In the genomic region with DNA sequence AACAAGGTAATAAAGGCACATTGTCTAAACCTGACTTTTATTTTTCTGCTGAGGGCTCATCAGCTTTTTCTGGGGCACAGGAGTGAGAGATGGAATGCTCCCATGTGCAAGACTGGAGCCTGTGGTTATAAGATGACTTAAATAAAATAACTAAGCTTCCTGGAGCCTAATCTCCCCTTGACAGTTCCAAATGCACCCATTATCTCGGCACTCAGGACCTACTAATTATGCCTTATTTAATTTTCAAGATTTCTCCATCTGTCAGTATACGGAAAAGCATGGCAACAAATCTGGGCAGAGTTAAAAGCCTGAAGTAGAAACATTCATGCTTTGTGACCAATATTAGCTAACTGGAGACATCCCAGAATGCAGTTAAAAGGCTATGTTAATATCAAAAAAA, we compare ENCODE assay signal across 21 cellular contexts.
DNase-seq lines count a peak whose midpoint lies in the region; ATAC-seq, FAIRE-seq and TF ChIP-seq lines count a peak whose summit lies in the region.
"Had no signal": no experiment of that assay in that cellular context is flagged by ENCODE, and none has a peak within 500 bp of the region (broad histone marks: within the 10 kb centered on the region; RNA-seq: fewer than 3 reads in every experiment).

No MANE protein-coding gene starts in this region.

- H3K9ac ChIP-seq in K562 (ENCODE audit: insufficient read depth in 1 of 2, low read depth in 2 of 2, low read length in 2 of 2), result no peak overlapping the region

- no peaks in the 10 kb centered on the region for H3K4me1 ChIP-seq in K562 (replicated peaks in 1 of 2; ENCODE audit: control insufficient read depth in 2 of 2, insufficient read depth in 2 of 2, low read length in 2 of 2)
- H3K4me1 ChIP-seq: A549, Caco-2 had no signal

- H3K4me2 ChIP-seq in K562 (ENCODE audit: insufficient read depth, low read length), result no peak overlapping the region
- H3K4me2 ChIP-seq: A549 had no signal

- no peaks in the 10 kb centered on the region for H3K9me1 ChIP-seq in K562 (ENCODE audit: control insufficient read depth, insufficient read depth, low read length)

- POLR2A ChIA-PET in K562 (lab: Yijun Ruan, JAX), result interaction anchor here (0.5 to 0.7 kb wide), 3 partner anchors 15 to 396 kb away, joined by 3 to 4 read pairs (median 4); no protein-coding TSS in a partner anchor

- no peak overlapping the region for H2AFZ ChIP-seq in K562 (ENCODE audit: low read depth, low read length)

- H4K20me1 ChIP-seq in K562 (replicated peaks; ENCODE audit: control insufficient read depth, insufficient read depth, low read length), result no peaks in the 10 kb centered on the region

- no peaks in the 10 kb centered on the region for H3K79me2 ChIP-seq in K562 (ENCODE audit: control insufficient read depth, insufficient read depth, low read length)

- no peak for TF ChIP-seq EP300 in K562 (IDR thresholded peaks at IDR 0.05; ENCODE audit: low read length)

- FAIRE-seq in K562 (lab: Jason Lieb, UNC), result no peak
- FAIRE-seq: A549, HTR-8/SVneo had no signal

- WGBS in K562 (ENCODE audit: insufficient coverage, low coverage, missing lambda C conversion rate), result 10% methylated on average over 2 of the region's 2 CpGs

- no peak overlapping the region for H3K4me3 ChIP-seq in K562
- H3K4me3 ChIP-seq: A549 had no signal

- no peak for ATAC-seq in K562
- no peak for ATAC-seq in esophagus mucosa
- ATAC-seq: A549, HCT116 had no signal

- intact Hi-C loops in K562 (cut with micrococcal nuclease), result no loop called here

- no peaks in the 10 kb centered on the region for H3K36me3 ChIP-seq in K562 (ENCODE audit: control insufficient read depth, insufficient read depth, low read length)

- DNase-seq in NCI-H2227 (lab: John Stamatoyannopoulos, UW; ENCODE audit: unreplicated experiment), result peak; percentile 5
- DNase-seq in NCI-H2227 treated with DMSO at 0.1 percent for 48 hours (lab: John Stamatoyannopoulos, UW), result no peak
- DNase-seq in NCI-H69 (lab: John Stamatoyannopoulos, UW), result peak; percentile 83
- no peak for DNase-seq in K562 (ENCODE audit: extremely low read depth in 1 of 4, low spot score in 3 of 4)
- DNase-seq in stimulated activated CD4-positive, alpha-beta T cell treated with anti-CD3 and anti-CD28 coated beads, Interleukin-2, amount 100 ng/mL, for 24 hours, result no peak
- DNase-seq in activated CD8-positive, alpha-beta memory T cell treated with anti-CD3 and anti-CD28 coated beads, Interleukin-2, amount 50 U/mL, for 4 hours, result no peak
- DNase-seq: AML-193; Caco-2; CD4-positive, alpha-beta T cell; DMS153; DMS79; GF-D8; GOT3; H7; HFFc6 had no signal

- TF ChIP-seq POLR2A in K562 (conservative IDR thresholded peaks at IDR 0.05), result no peak

- no TSS peak for BruUV-seq in K562 (replicated peaks; lab: Mats Ljungman, UMichigan)

- in situ Hi-C loops in K562 (cut with MboI), result no loop called here

- H3K27ac ChIP-seq in K562 (ENCODE audit: extremely low read depth, low read depth, low read length), result no peak overlapping the region
- H3K27ac ChIP-seq: 22Rv1, A549, C4-2B had no signal

- no peak for TF ChIP-seq CTCF in K562 (IDR thresholded peaks at IDR 0.05 in 2 of 3, conservative IDR thresholded peaks at IDR 0.05 in 1 of 3; ENCODE audit: insufficient read depth in 2 of 3, low read depth in 1 of 3, low read length in 3 of 3)

- H3K27me3 ChIP-seq in K562 (ENCODE audit: control insufficient read depth in 2 of 2, insufficient read depth in 2 of 2, low read length in 2 of 2), result no peaks in the 10 kb centered on the region

- TF ChIP-seq RAD21 in K562 (CRISPR knock-in tag; conservative IDR thresholded peaks at IDR 0.05 in 1 of 2, IDR thresholded peaks at IDR 0.05 in 1 of 2), result no peak

- CTCF ChIA-PET in K562 (lab: Yijun Ruan, JAX; ENCODE audit: low intra/inter-chr PET ratio), result no interaction called here

- H3K9me3 ChIP-seq in K562 (replicated peaks; ENCODE audit: control insufficient read depth, insufficient read depth, low read depth, low read length), result no peaks in the 10 kb centered on the region
- H3K9me3 ChIP-seq: A549, Caco-2 had no signal

TF ChIP-seq in K562, 482 proteins besides CTCF, POLR2A, EP300 and RAD21 (continues in another document):
- TF ChIP-seq TEAD4 (IDR thresholded peaks at IDR 0.05; ENCODE audit: low read length), result peak; percentile 30; the same call in 1 of the 2 replicates
- no peak for TF ChIP-seq TEAD4 (CRISPR knock-in tag; IDR thresholded peaks at IDR 0.05; ENCODE audit: borderline replicate concordance)
- 0 out of 2 replicates have a peak, but pooled peaks have one; percentile 15 for TF ChIP-seq TAL1 (IDR thresholded peaks at IDR 0.05)
- TF ChIP-seq, protein P1, sequence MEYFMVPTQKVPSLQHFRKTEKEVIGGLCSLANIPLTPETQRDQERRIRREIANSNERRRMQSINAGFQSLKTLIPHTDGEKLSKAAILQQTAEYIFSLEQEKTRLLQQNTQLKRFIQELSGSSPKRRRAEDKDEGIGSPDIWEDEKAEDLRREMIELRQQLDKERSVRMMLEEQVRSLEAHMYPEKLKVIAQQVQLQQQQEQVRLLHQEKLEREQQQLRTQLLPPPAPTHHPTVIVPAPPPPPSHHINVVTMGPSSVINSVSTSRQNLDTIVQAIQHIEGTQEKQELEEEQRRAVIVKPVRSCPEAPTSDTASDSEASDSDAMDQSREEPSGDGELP (CRISPR knock-in tag; IDR thresholded peaks at IDR 0.05; ENCODE audit: borderline replicate concordance), result no peak
- TF ChIP-seq, protein P2, sequence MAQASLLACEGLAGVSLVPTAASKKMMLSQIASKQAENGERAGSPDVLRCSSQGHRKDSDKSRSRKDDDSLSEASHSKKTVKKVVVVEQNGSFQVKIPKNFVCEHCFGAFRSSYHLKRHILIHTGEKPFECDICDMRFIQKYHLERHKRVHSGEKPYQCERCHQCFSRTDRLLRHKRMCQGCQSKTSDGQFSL (CRISPR knock-in tag; IDR thresholded peaks at IDR 0.05), result no peak
- TF ChIP-seq, protein P2 (tag; IDR thresholded peaks at IDR 0.05), result no peak
- no peak for TF ChIP-seq PHF21A (IDR thresholded peaks at IDR 0.05; ENCODE audit: borderline replicate concordance, low read depth)
- TF ChIP-seq, protein P3, sequence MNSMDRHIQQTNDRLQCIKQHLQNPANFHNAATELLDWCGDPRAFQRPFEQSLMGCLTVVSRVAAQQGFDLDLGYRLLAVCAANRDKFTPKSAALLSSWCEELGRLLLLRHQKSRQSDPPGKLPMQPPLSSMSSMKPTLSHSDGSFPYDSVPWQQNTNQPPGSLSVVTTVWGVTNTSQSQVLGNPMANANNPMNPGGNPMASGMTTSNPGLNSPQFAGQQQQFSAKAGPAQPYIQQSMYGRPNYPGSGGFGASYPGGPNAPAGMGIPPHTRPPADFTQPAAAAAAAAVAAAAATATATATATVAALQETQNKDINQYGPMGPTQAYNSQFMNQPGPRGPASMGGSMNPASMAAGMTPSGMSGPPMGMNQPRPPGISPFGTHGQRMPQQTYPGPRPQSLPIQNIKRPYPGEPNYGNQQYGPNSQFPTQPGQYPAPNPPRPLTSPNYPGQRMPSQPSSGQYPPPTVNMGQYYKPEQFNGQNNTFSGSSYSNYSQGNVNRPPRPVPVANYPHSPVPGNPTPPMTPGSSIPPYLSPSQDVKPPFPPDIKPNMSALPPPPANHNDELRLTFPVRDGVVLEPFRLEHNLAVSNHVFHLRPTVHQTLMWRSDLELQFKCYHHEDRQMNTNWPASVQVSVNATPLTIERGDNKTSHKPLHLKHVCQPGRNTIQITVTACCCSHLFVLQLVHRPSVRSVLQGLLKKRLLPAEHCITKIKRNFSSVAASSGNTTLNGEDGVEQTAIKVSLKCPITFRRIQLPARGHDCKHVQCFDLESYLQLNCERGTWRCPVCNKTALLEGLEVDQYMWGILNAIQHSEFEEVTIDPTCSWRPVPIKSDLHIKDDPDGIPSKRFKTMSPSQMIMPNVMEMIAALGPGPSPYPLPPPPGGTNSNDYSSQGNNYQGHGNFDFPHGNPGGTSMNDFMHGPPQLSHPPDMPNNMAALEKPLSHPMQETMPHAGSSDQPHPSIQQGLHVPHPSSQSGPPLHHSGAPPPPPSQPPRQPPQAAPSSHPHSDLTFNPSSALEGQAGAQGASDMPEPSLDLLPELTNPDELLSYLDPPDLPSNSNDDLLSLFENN (IDR thresholded peaks at IDR 0.05; ENCODE audit: low read depth in 2 of 2, low read length in 2 of 2), result no peak
- TF ChIP-seq, protein P4, sequence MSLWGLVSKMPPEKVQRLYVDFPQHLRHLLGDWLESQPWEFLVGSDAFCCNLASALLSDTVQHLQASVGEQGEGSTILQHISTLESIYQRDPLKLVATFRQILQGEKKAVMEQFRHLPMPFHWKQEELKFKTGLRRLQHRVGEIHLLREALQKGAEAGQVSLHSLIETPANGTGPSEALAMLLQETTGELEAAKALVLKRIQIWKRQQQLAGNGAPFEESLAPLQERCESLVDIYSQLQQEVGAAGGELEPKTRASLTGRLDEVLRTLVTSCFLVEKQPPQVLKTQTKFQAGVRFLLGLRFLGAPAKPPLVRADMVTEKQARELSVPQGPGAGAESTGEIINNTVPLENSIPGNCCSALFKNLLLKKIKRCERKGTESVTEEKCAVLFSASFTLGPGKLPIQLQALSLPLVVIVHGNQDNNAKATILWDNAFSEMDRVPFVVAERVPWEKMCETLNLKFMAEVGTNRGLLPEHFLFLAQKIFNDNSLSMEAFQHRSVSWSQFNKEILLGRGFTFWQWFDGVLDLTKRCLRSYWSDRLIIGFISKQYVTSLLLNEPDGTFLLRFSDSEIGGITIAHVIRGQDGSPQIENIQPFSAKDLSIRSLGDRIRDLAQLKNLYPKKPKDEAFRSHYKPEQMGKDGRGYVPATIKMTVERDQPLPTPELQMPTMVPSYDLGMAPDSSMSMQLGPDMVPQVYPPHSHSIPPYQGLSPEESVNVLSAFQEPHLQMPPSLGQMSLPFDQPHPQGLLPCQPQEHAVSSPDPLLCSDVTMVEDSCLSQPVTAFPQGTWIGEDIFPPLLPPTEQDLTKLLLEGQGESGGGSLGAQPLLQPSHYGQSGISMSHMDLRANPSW (CRISPR knock-in tag; IDR thresholded peaks at IDR 0.05), result no peak

Comparison
In these comparisons a context has a peak if more than half of its experiments do, and no peak if none do; other contexts are left out.
1. DNase-seq: peak in NCI-H2227 (single experiment) and NCI-H69 (single experiment); none in NCI-H2227 treated with DMSO at 0.1 percent for 48 hours (single experiment), K562 (0 of 4), stimulated activated CD4-positive, alpha-beta T cell treated with anti-CD3 and anti-CD28 coated beads, Interleukin-2, amount 100 ng/mL, for 24 hours (0 of 2) and activated CD8-positive, alpha-beta memory T cell treated with anti-CD3 and anti-CD28 coated beads, Interleukin-2, amount 50 U/mL, for 4 hours (single experiment).